7 cellular contexts compared by ENCODE assay signal in genomic region chr4:54384563-54384962, GRCh38.
DNase-seq lines count a peak whose midpoint lies in the region; ATAC-seq and TF ChIP-seq lines count a peak whose summit lies in the region.

No MANE protein-coding gene starts in this region.

- TF ChIP-seq CTCF in GM12865 (IDR thresholded peaks at IDR 0.05; ENCODE audit: insufficient read depth, low read depth, low read length, missing control alignments): peak; percentile 41

- no peak for ATAC-seq in activated CD8-positive, alpha-beta T cell treated with anti-CD3 and anti-CD28 coated beads, Interleukin-2, amount 10 ng/mL, durations not matched to agents 7 days and 5 days
- ATAC-seq in GM19463 (IDR thresholded peaks at IDR 0.05; ENCODE audit: unreplicated experiment): no peak

- H3K4me3 ChIP-seq in GM12865 (ENCODE audit: low read depth, low read length): no peak overlapping the region
- H3K4me3 ChIP-seq in MG63: no peak overlapping the region
- no peak overlapping the region for H3K4me3 ChIP-seq in effector memory CD4-positive, alpha-beta T cell (ENCODE audit: insufficient read depth, low read depth, low read length, poor library complexity, severe bottlenecking)

- no peak overlapping the region for H3K4me3 Mint-ChIP-seq in activated CD8-positive, alpha-beta T cell treated with anti-CD3 and anti-CD28 coated beads, Interleukin-2, amount 10 ng/mL, durations not matched to agents 7 days and 5 days

- H3K27me3 Mint-ChIP-seq in activated CD8-positive, alpha-beta T cell treated with anti-CD3 and anti-CD28 coated beads, Interleukin-2, amount 10 ng/mL, durations not matched to agents 7 days and 5 days (ENCODE audit: low read depth): peaks cover 2% of the 10 kb centered on the region

- no peaks in the 10 kb centered on the region for H3K9me3 ChIP-seq in MG63
- H3K9me3 ChIP-seq in effector memory CD4-positive, alpha-beta T cell (ENCODE audit: control insufficient read depth, low read length): no peaks in the 10 kb centered on the region

- DNase-seq in GM12865 (ENCODE audit: low read depth) (peak; percentile 62), MG63 (peak; percentile 42), kidney tubule cell (ENCODE audit: low spot score) (peak; percentile 19), NCI-H2029 treated with DMSO at 0.1 percent for 48 hours (lab: John Stamatoyannopoulos, UW) (no peak)
- peak; percentile 28 for DNase-seq in activated CD8-positive, alpha-beta T cell treated with anti-CD3 and anti-CD28 coated beads, Interleukin-2, amount 10 ng/mL, durations not matched to agents 7 days and 5 days
- DNase-seq in effector memory CD4-positive, alpha-beta T cell: no peak

- no peak overlapping the region for H3K27ac ChIP-seq in effector memory CD4-positive, alpha-beta T cell (ENCODE audit: insufficient read depth, low read length, poor library complexity, severe bottlenecking)

- H3K36me3 Mint-ChIP-seq in activated CD8-positive, alpha-beta T cell treated with anti-CD3 and anti-CD28 coated beads, Interleukin-2, amount 10 ng/mL, durations not matched to agents 7 days and 5 days (ENCODE audit: low read depth): no peaks in the 10 kb centered on the region

- H3K4me1 ChIP-seq in effector memory CD4-positive, alpha-beta T cell (ENCODE audit: control insufficient read depth, insufficient read depth, low read length, poor library complexity, severe bottlenecking): no peaks in the 10 kb centered on the region

- H3K36me3 ChIP-seq in MG63: no peaks in the 10 kb centered on the region
- no peaks in the 10 kb centered on the region for H3K36me3 ChIP-seq in effector memory CD4-positive, alpha-beta T cell (ENCODE audit: control insufficient read depth, insufficient read depth, low read length)

- 0 out of 2 replicates have a peak, but pooled peaks cover 2% of the 10 kb centered on the region for H3K27me3 ChIP-seq in MG63
- H3K27me3 ChIP-seq in effector memory CD4-positive, alpha-beta T cell (replicated peaks; ENCODE audit: control insufficient read depth, insufficient read depth, low read length, poor library complexity, severe bottlenecking): no peaks in the 10 kb centered on the region

- H3K27ac Mint-ChIP-seq in activated CD8-positive, alpha-beta T cell treated with anti-CD3 and anti-CD28 coated beads, Interleukin-2, amount 10 ng/mL, durations not matched to agents 7 days and 5 days: no peak overlapping the region

- CTCF ChIA-PET in activated CD8-positive, alpha-beta T cell treated with anti-CD3 and anti-CD28 coated beads, Interleukin-2, amount 10 ng/mL, durations not matched to agents 7 days and 5 days (lab: Charles Lee): no interaction called here

- no peaks in the 10 kb centered on the region for H3K9me3 Mint-ChIP-seq in activated CD8-positive, alpha-beta T cell treated with anti-CD3 and anti-CD28 coated beads, Interleukin-2, amount 10 ng/mL, durations not matched to agents 7 days and 5 days (ENCODE audit: insufficient read depth)

- peaks cover 15% of the 10 kb centered on the region for H3K4me1 Mint-ChIP-seq in activated CD8-positive, alpha-beta T cell treated with anti-CD3 and anti-CD28 coated beads, Interleukin-2, amount 10 ng/mL, durations not matched to agents 7 days and 5 days (ENCODE audit: low read depth)

- POLR2A ChIA-PET in activated CD8-positive, alpha-beta T cell treated with anti-CD3 and anti-CD28 coated beads, Interleukin-2, amount 10 ng/mL, durations not matched to agents 7 days and 5 days (lab: Charles Lee): no interaction called here

Comparison
In these comparisons a context has a peak if more than half of its experiments do, and no peak if none do; other contexts are left out.
1. DNase-seq: peak in GM12865 (single experiment), MG63 (single experiment), activated CD8-positive, alpha-beta T cell treated with anti-CD3 and anti-CD28 coated beads, Interleukin-2, amount 10 ng/mL, durations not matched to agents 7 days and 5 days (single experiment) and kidney tubule cell (single experiment); none in NCI-H2029 treated with DMSO at 0.1 percent for 48 hours (single experiment) and effector memory CD4-positive, alpha-beta T cell (0 of 3).